ENCODE assay signal across 18 cellular contexts in the genomic region with DNA sequence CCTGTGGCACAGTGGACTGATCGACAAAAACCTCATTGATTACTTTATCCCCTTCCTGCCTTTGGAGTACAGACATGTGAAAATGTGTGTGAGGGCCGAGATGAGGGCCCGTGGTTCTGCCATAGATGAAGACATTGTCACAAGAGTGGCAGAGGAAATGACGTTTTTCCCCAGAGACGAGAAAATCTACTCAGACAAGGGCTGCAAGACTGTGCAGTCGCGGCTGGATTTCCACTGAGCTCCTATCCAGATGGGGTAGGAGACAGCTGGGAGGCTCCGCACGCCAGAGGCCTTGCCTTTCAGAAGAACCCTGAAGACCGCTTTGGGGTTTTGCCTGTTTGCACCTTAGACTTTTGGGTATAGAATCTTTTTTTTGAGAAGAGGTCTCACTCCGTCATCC. TPM values are rescaled to one million over a fixed set of nuclear protein-coding genes. Genes with fewer than 3 reads are reported as not detected.
"Had no signal": no experiment of that assay in that cellular context is flagged by ENCODE, and none has a peak within 500 bp of the region (broad histone marks: within the 10 kb centered on the region; RNA-seq: fewer than 3 reads in every experiment).

No MANE protein-coding gene starts in this region.

- FAIRE-seq: frontal cortex, islet of Langerhans, TTC549 had no signal

- H3K9me3 Mint-ChIP-seq: activated CD4-positive, alpha-beta T cell treated with anti-CD3 and anti-CD28 coated beads, Interleukin-2, amount 10 ng/mL, durations not matched to agents 24 days and 14 days; activated naive CD4-positive, alpha-beta T cell treated with anti-CD3 and anti-CD28 coated beads, Interleukin-2, amount 10 ng/mL, durations not matched to agents 7 days and 5 days; activated T-helper 17 cell treated with anti-CD3 and anti-CD28 coated beads, Interleukin-2, amount 50 U/mL, for 72 hours had no signal

- H3K9me3 ChIP-seq: lower lobe of right lung, ovary, sigmoid colon, tibial nerve, vagina had no signal

- DNase-seq: activated CD4-positive, alpha-beta T cell treated with anti-CD3 and anti-CD28 coated beads, Interleukin-2, amount 10 ng/mL, durations not matched to agents 24 days and 14 days; activated CD4-positive, CD25-positive, alpha-beta regulatory T cell; activated naive CD4-positive, alpha-beta T cell treated with anti-CD3 and anti-CD28 coated beads, Interleukin-2, amount 10 ng/mL, durations not matched to agents 7 days and 5 days; effector CD4-positive, alpha-beta T cell; left colon; lower lobe of right lung; ovary; sigmoid colon; stimulated activated CD4-positive, alpha-beta T cell treated with anti-CD3 and anti-CD28 coated beads, Interleukin-1b, Interleukin-23, amount 100 ng/mL, for 48 hours had no signal

- H3K27me3 Mint-ChIP-seq: activated CD4-positive, alpha-beta T cell treated with anti-CD3 and anti-CD28 coated beads, Interleukin-2, amount 10 ng/mL, durations not matched to agents 24 days and 14 days; activated naive CD4-positive, alpha-beta T cell treated with anti-CD3 and anti-CD28 coated beads, Interleukin-2, amount 10 ng/mL, durations not matched to agents 7 days and 5 days; activated T-helper 17 cell treated with anti-CD3 and anti-CD28 coated beads, Interleukin-2, amount 50 U/mL, for 72 hours had no signal

- ATAC-seq: activated T-helper 17 cell treated with anti-CD3 and anti-CD28 coated beads, Interleukin-2, amount 50 U/mL, for 72 hours; left colon; lower lobe of right lung had no signal

- H3K4me3 ChIP-seq: coronary artery, lower lobe of right lung, ovary, sigmoid colon, tibial nerve, vagina had no signal

- H3K27ac Mint-ChIP-seq: activated CD4-positive, alpha-beta T cell treated with anti-CD3 and anti-CD28 coated beads, Interleukin-2, amount 10 ng/mL, durations not matched to agents 24 days and 14 days; activated naive CD4-positive, alpha-beta T cell treated with anti-CD3 and anti-CD28 coated beads, Interleukin-2, amount 10 ng/mL, durations not matched to agents 7 days and 5 days had no signal

- H3K4me3 Mint-ChIP-seq: activated CD4-positive, alpha-beta T cell treated with anti-CD3 and anti-CD28 coated beads, Interleukin-2, amount 10 ng/mL, durations not matched to agents 24 days and 14 days; activated naive CD4-positive, alpha-beta T cell treated with anti-CD3 and anti-CD28 coated beads, Interleukin-2, amount 10 ng/mL, durations not matched to agents 7 days and 5 days; activated T-helper 17 cell treated with anti-CD3 and anti-CD28 coated beads, Interleukin-2, amount 50 U/mL, for 72 hours had no signal

- H3K27ac ChIP-seq: coronary artery, epithelial cell of prostate, lower lobe of right lung, ovary, sigmoid colon, tibial nerve, vagina had no signal

- H3K36me3 ChIP-seq: ovary had no signal

- H3K27me3 ChIP-seq: ovary, sigmoid colon, tibial nerve, vagina had no signal

RNA-seq across cellular contexts. Expression of a gene that starts 56.5 kb away (rescaled TPM):
- total RNA-seq: activated CD8-positive, alpha-beta memory T cell treated with anti-CD3 and anti-CD28 coated beads for 36 hours; activated T-helper 17 cell treated with anti-CD3 and anti-CD28 coated beads, Interleukin-2, amount 50 U/mL, for 72 hours had no signal
